35 cellular contexts compared by ENCODE assay signal in genomic region chr2:24671230-24671629, GRCh38.
"Had no signal": no experiment of that assay in that cellular context is flagged by ENCODE, and none has a peak within 500 bp of the region (broad histone marks: within the 10 kb centered on the region; RNA-seq: fewer than 3 reads in every experiment).

No MANE protein-coding gene starts in this region.

- H3K36me3 ChIP-seq: brain microvascular endothelial cell, breast epithelium had no signal

- DNase-seq: activated B cell treated with CpG ODN at 0.5 μM for 24 hours; activated CD4-positive, alpha-beta memory T cell treated with anti-CD3 and anti-CD28 coated beads for 36 hours; activated CD4-positive, alpha-beta T cell treated with anti-CD3 and anti-CD28 coated beads for 4 hours; activated CD4-positive, alpha-beta T cell treated with anti-CD3 and anti-CD28 coated beads, Interleukin-2, amount 10 ng/mL, durations not matched to agents 24 days and 14 days; activated CD4-positive, alpha-beta T cell treated with anti-CD3 and anti-CD28 coated beads, Interleukin-2, amount 50 U/mL, for 1 hour; activated CD4-positive, alpha-beta T cell treated with anti-CD3 and anti-CD28 coated beads, Interleukin-2, amount 50 U/mL, for 4 hours; activated CD4-positive, CD25-positive, alpha-beta regulatory T cell treated with anti-CD3 and anti-CD28 coated beads, Interleukin-2, amount 50 U/mL, for 72 hours; activated CD8-positive, alpha-beta memory T cell treated with anti-CD3 and anti-CD28 coated beads, Interleukin-2, amount 50 U/mL, for 4 hours; activated CD8-positive, alpha-beta T cell treated with anti-CD3 and anti-CD28 coated beads for 36 hours; activated effector memory CD4-positive, alpha-beta T cell treated with anti-CD3 and anti-CD28 coated beads, Interleukin-2, amount 50 U/mL, for 16 hours; activated gamma-delta T cell treated with Interleukin-2 at 50 U/mL for 16 hours; activated naive CD4-positive, alpha-beta T cell; activated naive CD4-positive, alpha-beta T cell treated with anti-CD3 and anti-CD28 coated beads for 36 hours; activated naive CD4-positive, alpha-beta T cell treated with anti-CD3 and anti-CD28 coated beads, Interleukin-2, amount 50 U/mL, for 16 hours; activated naive CD8-positive, alpha-beta T cell treated with anti-CD3 and anti-CD28 coated beads for 36 hours; activated T-cell treated with anti-CD3 and anti-CD28 coated beads for 4 hours; activated T-cell treated with anti-CD3 and anti-CD28 coated beads, Interleukin-2, amount 50 U/mL, for 1 hour; activated T-cell treated with anti-CD3 and anti-CD28 coated beads, Interleukin-2, amount 50 U/mL, for 4 hours; activated T-cell treated with anti-CD3 and anti-CD28 coated beads, Interleukin-2, amount 50 U/mL, for 72 hours; adrenal gland; amniotic stem cell; aorta; body of pancreas; brain microvascular endothelial cell; central memory CD4-positive, alpha-beta T cell; T-cell; T-helper 2 cell; T-helper 9 cell had no signal

- FAIRE-seq: astrocyte had no signal

- H3K4me1 Mint-ChIP-seq: activated B cell treated with CpG ODN at 0.5 μM for 24 hours; activated T-helper 17 cell treated with anti-CD3 and anti-CD28 coated beads, Interleukin-2, amount 50 U/mL, for 72 hours had no signal

- H3K4me3 ChIP-seq: adrenal gland, body of pancreas, breast epithelium had no signal

- ATAC-seq: activated CD8-positive, alpha-beta T cell treated with anti-CD3 and anti-CD28 coated beads for 36 hours; activated naive CD4-positive, alpha-beta T cell treated with anti-CD3 and anti-CD28 coated beads, Interleukin-2, amount 50 U/mL, for 72 hours; activated T-cell treated with anti-CD3 and anti-CD28 coated beads, Interleukin-2, amount 50 U/mL, for 4 hours; activated T-cell treated with anti-CD3 and anti-CD28 coated beads, Interleukin-2, amount 50 U/mL, for 72 hours; activated T-helper 17 cell treated with anti-CD3 and anti-CD28 coated beads, Interleukin-2, amount 50 U/mL, for 72 hours; body of pancreas; T-cell had no signal

- H3K4me3 Mint-ChIP-seq: activated B cell treated with CpG ODN at 0.5 μM for 24 hours; activated CD4-positive, alpha-beta memory T cell treated with anti-CD3 and anti-CD28 coated beads for 36 hours; activated CD4-positive, alpha-beta T cell treated with anti-CD3 and anti-CD28 coated beads, Interleukin-2, amount 10 ng/mL, durations not matched to agents 24 days and 14 days; activated CD8-positive, alpha-beta T cell treated with anti-CD3 and anti-CD28 coated beads for 36 hours; activated naive CD4-positive, alpha-beta T cell treated with anti-CD3 and anti-CD28 coated beads for 36 hours; activated naive CD8-positive, alpha-beta T cell treated with anti-CD3 and anti-CD28 coated beads for 36 hours; activated T-cell treated with anti-CD3 and anti-CD28 coated beads, Interleukin-2, amount 50 U/mL, for 4 hours; activated T-cell treated with anti-CD3 and anti-CD28 coated beads, Interleukin-2, amount 50 U/mL, for 72 hours; activated T-helper 1 cell treated with anti-CD3 and anti-CD28 coated beads, Interleukin-12 subunit alpha, Interleukin-12 subunit beta, Interleukin-2, Interleukin-4 antibody, amounts not matched to agents 30 ng/mL and 10 ng/mL and 1 ng/mL, durations not matched to agents 14 hours and 24 hours and 36 hours; activated T-helper 17 cell treated with anti-CD3 and anti-CD28 coated beads, Interleukin-2, amount 50 U/mL, for 72 hours; T-cell; T-helper 2 cell treated with Interferon-gamma antibody and Interleukin-4, amounts not matched to agents 5 μg/mL and 100 μg/mL, for 36 hours had no signal

- H3K9me3 Mint-ChIP-seq: activated B cell treated with CpG ODN at 0.5 μM for 24 hours; activated CD4-positive, alpha-beta memory T cell treated with anti-CD3 and anti-CD28 coated beads for 36 hours; activated CD4-positive, alpha-beta T cell treated with anti-CD3 and anti-CD28 coated beads, Interleukin-2, amount 10 ng/mL, durations not matched to agents 24 days and 14 days; activated CD8-positive, alpha-beta T cell treated with anti-CD3 and anti-CD28 coated beads for 36 hours; activated naive CD4-positive, alpha-beta T cell treated with anti-CD3 and anti-CD28 coated beads for 36 hours; activated naive CD4-positive, alpha-beta T cell treated with anti-CD3 and anti-CD28 coated beads, Interleukin-2, amount 50 U/mL, for 72 hours; activated naive CD8-positive, alpha-beta T cell treated with anti-CD3 and anti-CD28 coated beads for 36 hours; activated T-cell treated with anti-CD3 and anti-CD28 coated beads, Interleukin-2, amount 50 U/mL, for 4 hours; activated T-cell treated with anti-CD3 and anti-CD28 coated beads, Interleukin-2, amount 50 U/mL, for 72 hours; activated T-helper 1 cell treated with anti-CD3 and anti-CD28 coated beads, Interleukin-12 subunit alpha, Interleukin-12 subunit beta, Interleukin-2, Interleukin-4 antibody, amounts not matched to agents 30 ng/mL and 10 ng/mL and 1 ng/mL, durations not matched to agents 14 hours and 24 hours and 36 hours; activated T-helper 17 cell treated with anti-CD3 and anti-CD28 coated beads, Interleukin-2, amount 50 U/mL, for 72 hours; T-cell; T-helper 2 cell treated with Interferon-gamma antibody and Interleukin-4, amounts not matched to agents 5 μg/mL and 100 μg/mL, for 36 hours had no signal

- H3K9me3 ChIP-seq: adrenal gland, body of pancreas, breast epithelium had no signal

- H3K27ac ChIP-seq: adrenal gland, body of pancreas, brain microvascular endothelial cell, breast epithelium, VCaP had no signal

- H3K27ac Mint-ChIP-seq: activated B cell treated with CpG ODN at 0.5 μM for 24 hours; activated CD4-positive, alpha-beta memory T cell treated with anti-CD3 and anti-CD28 coated beads for 36 hours; activated CD4-positive, alpha-beta T cell treated with anti-CD3 and anti-CD28 coated beads, Interleukin-2, amount 10 ng/mL, durations not matched to agents 24 days and 14 days; activated CD8-positive, alpha-beta T cell treated with anti-CD3 and anti-CD28 coated beads for 36 hours; activated naive CD4-positive, alpha-beta T cell treated with anti-CD3 and anti-CD28 coated beads for 36 hours; activated naive CD4-positive, alpha-beta T cell treated with anti-CD3 and anti-CD28 coated beads, Interleukin-2, amount 50 U/mL, for 72 hours; activated naive CD8-positive, alpha-beta T cell treated with anti-CD3 and anti-CD28 coated beads for 36 hours; activated T-cell treated with anti-CD3 and anti-CD28 coated beads, Interleukin-2, amount 50 U/mL, for 72 hours; activated T-helper 1 cell treated with anti-CD3 and anti-CD28 coated beads, Interleukin-12 subunit alpha, Interleukin-12 subunit beta, Interleukin-2, Interleukin-4 antibody, amounts not matched to agents 30 ng/mL and 10 ng/mL and 1 ng/mL, durations not matched to agents 14 hours and 24 hours and 36 hours; activated T-helper 17 cell treated with anti-CD3 and anti-CD28 coated beads, Interleukin-2, amount 50 U/mL, for 72 hours; T-cell; T-helper 2 cell treated with Interferon-gamma antibody and Interleukin-4, amounts not matched to agents 5 μg/mL and 100 μg/mL, for 36 hours had no signal

- H3K27me3 ChIP-seq: adrenal gland, body of pancreas, brain microvascular endothelial cell, breast epithelium had no signal

- H3K4me1 ChIP-seq: adrenal gland, body of pancreas, breast epithelium had no signal

- H3K27me3 Mint-ChIP-seq: activated B cell treated with CpG ODN at 0.5 μM for 24 hours; activated CD4-positive, alpha-beta memory T cell treated with anti-CD3 and anti-CD28 coated beads for 36 hours; activated CD4-positive, alpha-beta T cell treated with anti-CD3 and anti-CD28 coated beads, Interleukin-2, amount 10 ng/mL, durations not matched to agents 24 days and 14 days; activated CD8-positive, alpha-beta T cell treated with anti-CD3 and anti-CD28 coated beads for 36 hours; activated naive CD8-positive, alpha-beta T cell treated with anti-CD3 and anti-CD28 coated beads for 36 hours; activated T-helper 17 cell treated with anti-CD3 and anti-CD28 coated beads, Interleukin-2, amount 50 U/mL, for 72 hours; T-cell had no signal
